Comparison of ENCODE assay signal across 12 cellular contexts in genomic region chr11:64694821-64695365, GRCh38. TPM values are rescaled to one million over a fixed set of nuclear protein-coding genes. Genes with fewer than 3 reads are reported as not detected.
DNase-seq lines count a peak whose midpoint lies in the region; ATAC-seq and FAIRE-seq lines count a peak whose summit lies in the region.
"Had no signal": no experiment of that assay in that cellular context is flagged by ENCODE, and none has a peak within 500 bp of the region (broad histone marks: within the 10 kb centered on the region; RNA-seq: fewer than 3 reads in every experiment).

No MANE protein-coding gene starts in this region.

- no peak for FAIRE-seq in RCC 7860 (lab: Jason Lieb, UNC)
- FAIRE-seq: TTC549 had no signal

- DNase-seq in DMS153 (lab: John Stamatoyannopoulos, UW) = peak; percentile 32
- peak; percentile 92 for DNase-seq in NCI-H1092 (lab: John Stamatoyannopoulos, UW)
- peak; percentile 28 for DNase-seq in RCC 7860 (ENCODE audit: low spot score)
- DNase-seq in myocyte (ENCODE audit: low read depth) = peak; percentile 28
- DNase-seq in AG08396 (ENCODE audit: low spot score) = no peak
- no peak for DNase-seq in activated gamma-delta T cell (lab: John Stamatoyannopoulos, UW)
- no peak for DNase-seq in putamen (ENCODE audit: low spot score)
- DNase-seq: Calu3, erythroblast, NCI-H226 had no signal

- ATAC-seq in HG03378 (IDR thresholded peaks at IDR 0.05; ENCODE audit: unreplicated experiment) = no peak

RNA-seq across cellular contexts. Expression of gene NRXN2, which starts 28.1 kb away (rescaled TPM):
- total RNA-seq in myocyte = 16.3 and 40.8 TPM in 2 replicates
- polyA plus RNA-seq in myocyte (2012) = 17.0 TPM
- total RNA-seq: Calu3 had no signal

RNA-seq across cellular contexts. Expression of gene RASGRP2, which starts 49.0 kb away (rescaled TPM):
- total RNA-seq in myocyte = 0.62 and 2.3 TPM in 2 replicates
- 5.1 TPM for polyA plus RNA-seq in myocyte (2012)
- total RNA-seq: Calu3 had no signal

Comparison
In these comparisons a context has a peak if more than half of its experiments do, and no peak if none do; other contexts are left out.
1. DNase-seq: peak in DMS153 (single experiment), NCI-H1092 (single experiment), RCC 7860 (single experiment) and myocyte (single experiment); none in AG08396 (single experiment), activated gamma-delta T cell (single experiment) and putamen (single experiment).